In the genomic region with DNA sequence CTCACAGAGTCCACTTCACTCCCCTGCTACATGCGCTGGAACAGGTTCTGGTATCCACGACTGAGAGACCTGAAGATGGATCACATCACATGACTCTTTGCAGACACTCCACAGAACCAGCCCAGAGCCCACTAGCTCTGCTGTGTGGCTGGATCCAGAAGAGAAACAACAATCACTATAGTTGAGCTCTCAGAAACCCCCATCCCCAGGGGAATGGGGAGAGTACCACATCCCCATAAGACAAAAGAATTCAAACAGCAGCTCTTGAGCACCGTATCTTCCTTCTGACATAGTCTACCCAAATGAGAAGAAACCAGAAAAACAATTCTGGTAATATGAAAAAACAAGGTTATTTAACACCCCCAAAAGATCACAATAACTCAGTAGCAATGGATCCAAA, we compare ENCODE assay signal across 20 cellular contexts.
"Had no signal": no experiment of that assay in that cellular context is flagged by ENCODE, and none has a peak within 500 bp of the region (broad histone marks: within the 10 kb centered on the region; RNA-seq: fewer than 3 reads in every experiment).

No MANE protein-coding gene starts in this region.

- H3K4me3 Mint-ChIP-seq: activated CD4-positive, alpha-beta memory T cell treated with anti-CD3 and anti-CD28 coated beads, Interleukin-2, amount 10 ng/mL, durations not matched to agents 7 days and 5 days; activated naive CD8-positive, alpha-beta T cell treated with anti-CD3 and anti-CD28 coated beads for 36 hours; activated T-helper 17 cell treated with anti-CD3 and anti-CD28 coated beads, Interleukin-2, amount 50 U/mL, for 72 hours; effector memory CD8-positive, alpha-beta T cell; naive thymus-derived CD8-positive, alpha-beta T cell; stimulated activated naive CD8-positive, alpha-beta T cell treated with anti-CD3 and anti-CD28 coated beads, Interleukin-15, amount 100 ng/mL, for 72 hours had no signal

- H3K27ac Mint-ChIP-seq: activated CD4-positive, alpha-beta memory T cell treated with anti-CD3 and anti-CD28 coated beads, Interleukin-2, amount 10 ng/mL, durations not matched to agents 7 days and 5 days; activated naive CD8-positive, alpha-beta T cell treated with anti-CD3 and anti-CD28 coated beads for 36 hours; activated T-helper 17 cell treated with anti-CD3 and anti-CD28 coated beads, Interleukin-2, amount 50 U/mL, for 72 hours; effector memory CD8-positive, alpha-beta T cell; naive thymus-derived CD8-positive, alpha-beta T cell had no signal

- ATAC-seq: activated T-helper 17 cell treated with anti-CD3 and anti-CD28 coated beads, Interleukin-2, amount 50 U/mL, for 72 hours; effector memory CD8-positive, alpha-beta T cell; naive thymus-derived CD8-positive, alpha-beta T cell; right lobe of liver; stimulated activated naive CD8-positive, alpha-beta T cell treated with anti-CD3 and anti-CD28 coated beads, Interleukin-15, amount 100 ng/mL, for 72 hours had no signal

- FAIRE-seq: small intestine had no signal

- H3K9ac ChIP-seq: parathyroid adenoma had no signal

- H3K4me1 Mint-ChIP-seq: activated CD4-positive, alpha-beta memory T cell treated with anti-CD3 and anti-CD28 coated beads, Interleukin-2, amount 10 ng/mL, durations not matched to agents 7 days and 5 days; activated naive CD8-positive, alpha-beta T cell treated with anti-CD3 and anti-CD28 coated beads for 36 hours; activated T-helper 17 cell treated with anti-CD3 and anti-CD28 coated beads, Interleukin-2, amount 50 U/mL, for 72 hours; naive thymus-derived CD8-positive, alpha-beta T cell; stimulated activated naive CD8-positive, alpha-beta T cell treated with anti-CD3 and anti-CD28 coated beads, Interleukin-15, amount 100 ng/mL, for 72 hours had no signal

- H3K27me3 ChIP-seq: neutrophil, right lobe of liver, suprapubic skin, transverse colon had no signal

- H3K79me2 ChIP-seq: parathyroid adenoma had no signal

- H3K36me3 ChIP-seq: neutrophil, right lobe of liver, suprapubic skin, transverse colon had no signal

- H3K4me1 ChIP-seq: parathyroid adenoma, right lobe of liver, suprapubic skin, transverse colon had no signal

- H3K36me3 Mint-ChIP-seq: activated naive CD8-positive, alpha-beta T cell treated with anti-CD3 and anti-CD28 coated beads for 36 hours had no signal

- DNase-seq: activated CD4-positive, alpha-beta memory T cell treated with anti-CD3 and anti-CD28 coated beads, Interleukin-2, amount 10 ng/mL, durations not matched to agents 7 days and 5 days; activated CD4-positive, alpha-beta T cell treated with anti-CD3 and anti-CD28 coated beads for 48 hours; activated CD4-positive, CD25-positive, alpha-beta regulatory T cell; activated naive CD4-positive, alpha-beta T cell; activated naive CD8-positive, alpha-beta T cell treated with anti-CD3 and anti-CD28 coated beads for 36 hours; activated T-cell treated with anti-CD3 and anti-CD28 coated beads, Interleukin-2, amount 50 U/mL, for 1 hour; amniotic stem cell; dermis blood vessel endothelial cell; effector memory CD8-positive, alpha-beta T cell; naive thymus-derived CD8-positive, alpha-beta T cell; right lobe of liver; small intestine; stimulated activated CD4-positive, alpha-beta T cell treated with anti-CD3 and anti-CD28 coated beads, Interleukin-15, amount 100 ng/mL, for 24 hours; stimulated activated CD4-positive, alpha-beta T cell treated with anti-CD3 and anti-CD28 coated beads, Interleukin-2, amount 100 ng/mL, for 48 hours; stimulated activated naive CD8-positive, alpha-beta T cell treated with anti-CD3 and anti-CD28 coated beads, Interleukin-15, amount 100 ng/mL, for 72 hours; transverse colon had no signal

- H3K27ac ChIP-seq: neutrophil, parathyroid adenoma, right lobe of liver, suprapubic skin, transverse colon had no signal

- H3K4me3 ChIP-seq: right lobe of liver, suprapubic skin, transverse colon had no signal

- H3K27me3 Mint-ChIP-seq: activated CD4-positive, alpha-beta memory T cell treated with anti-CD3 and anti-CD28 coated beads, Interleukin-2, amount 10 ng/mL, durations not matched to agents 7 days and 5 days; effector memory CD8-positive, alpha-beta T cell had no signal

- H2AFZ ChIP-seq: parathyroid adenoma had no signal

- H3K9me3 ChIP-seq: right lobe of liver, transverse colon had no signal
